ENCODE assay signal across 8 cellular contexts in the genomic region with DNA sequence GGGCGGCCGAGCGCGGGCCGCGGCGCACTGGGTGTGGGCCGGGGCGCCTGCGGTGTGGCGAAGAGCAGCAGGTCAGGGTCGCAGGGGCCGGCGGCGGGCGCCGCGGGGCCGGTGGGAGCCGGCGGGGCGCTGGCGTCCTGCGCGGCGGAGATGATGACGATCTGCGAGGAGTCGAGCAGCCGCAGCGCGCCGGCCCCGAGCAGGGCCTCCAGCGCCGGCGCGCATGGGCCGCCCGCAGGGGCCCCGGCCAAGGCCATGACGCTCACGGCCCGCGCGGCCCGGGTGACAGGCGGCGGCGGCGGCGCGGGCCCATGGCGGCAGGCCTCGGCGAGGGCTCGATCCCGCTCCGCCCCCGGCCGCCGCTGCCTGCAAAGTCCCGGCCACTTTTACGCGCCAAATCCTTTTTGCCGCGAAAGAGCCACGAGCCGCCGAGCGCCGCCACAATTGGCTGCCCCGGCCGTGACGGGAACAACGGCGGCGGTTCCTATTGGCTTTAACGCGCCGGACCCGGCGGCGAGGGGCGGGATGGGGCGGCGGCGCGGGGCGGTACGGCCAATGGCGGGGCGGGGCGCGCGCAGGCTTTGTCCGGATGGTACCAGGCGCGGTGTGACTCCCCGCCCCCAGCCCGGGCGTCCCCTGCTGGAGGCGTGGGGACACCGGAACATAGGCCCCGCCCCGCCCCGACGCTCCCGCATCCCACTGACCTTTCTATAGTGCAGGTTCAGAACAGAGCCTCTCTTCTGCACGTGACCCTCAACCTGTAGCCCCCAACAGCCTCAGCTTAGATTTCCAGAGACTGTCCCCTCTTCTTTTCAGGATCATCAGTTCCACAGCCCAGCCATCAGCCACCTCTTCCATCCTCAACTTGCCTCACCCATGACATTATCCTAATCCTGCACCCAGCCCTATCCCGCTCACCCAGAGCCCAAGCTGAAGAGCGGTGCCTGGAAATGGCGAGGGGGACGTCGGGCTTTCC. TPM values are rescaled to one million over a fixed set of nuclear protein-coding genes. Genes with fewer than 3 reads are reported as not detected.
DNase-seq lines count a peak whose midpoint lies in the region; ATAC-seq and TF ChIP-seq lines count a peak whose summit lies in the region.

TSS of gene E2F1 (minus strand) at position 378 of the 976 bp plus-strand sequence. CDS start at position 257, 121 bp downstream.

- 11% methylated on average over 8 of the region's 115 CpGs; no CpG with 5 or more reads in 1 of the 2 donors for WGBS in gastroesophageal sphincter (ENCODE audit: low coverage in 1 of 2), 2 donors
- WGBS in suprapubic skin, result 4% methylated on average over 35 of the region's 115 CpGs

- H3K27me3 Mint-ChIP-seq in activated naive CD4-positive, alpha-beta T cell treated with anti-CD3 and anti-CD28 coated beads for 36 hours (ENCODE audit: low read depth), result no peaks in the 10 kb centered on the region

- intact Hi-C loops in activated naive CD4-positive, alpha-beta T cell treated with anti-CD3 and anti-CD28 coated beads for 36 hours (cut with micrococcal nuclease), result loop anchor here (1.0 to 5.0 kb wide), 8 partner anchors 12 to 426 kb away; partner anchors contain the start of genes ACTL10, CHMP4B, EIF2S2 and NECAB3

- peaks cover 25% of the 10 kb centered on the region for H3K36me3 Mint-ChIP-seq in activated naive CD4-positive, alpha-beta T cell treated with anti-CD3 and anti-CD28 coated beads for 36 hours (ENCODE audit: low read depth)

- H3K9me3 ChIP-seq in SK-N-MC (ENCODE audit: low read depth, low read length) (no peaks in the 10 kb centered on the region), gastroesophageal sphincter (no peaks in the 10 kb centered on the region), suprapubic skin (no peaks in the 10 kb centered on the region)

- no peaks in the 10 kb centered on the region for H3K9me3 Mint-ChIP-seq in activated naive CD4-positive, alpha-beta T cell treated with anti-CD3 and anti-CD28 coated beads for 36 hours

- CTCF ChIA-PET in activated naive CD4-positive, alpha-beta T cell treated with anti-CD3 and anti-CD28 coated beads for 36 hours (lab: Charles Lee), result interaction anchor here (0.9 to 1.8 kb wide), 4 partner anchors 14 to 196 kb away, joined by 3 to 13 read pairs (median 6); partner anchors contain the start of genes CBFA2T2 and ZNF341

- TF ChIP-seq CTCF in gastroesophageal sphincter (IDR thresholded peaks at IDR 0.05) (peak in 3 of 4 experiments; percentile 53 to 77 (median 57)), suprapubic skin (IDR thresholded peaks at IDR 0.05) (peak in 1 of 2 donors; percentile 63)

- TF ChIP-seq POLR2A in GM10847 (IDR thresholded peaks at IDR 0.05; ENCODE audit: extremely low read depth, insufficient read length), result peak; percentile 43
- peak in 1 of 2 donors; percentile 39 for TF ChIP-seq POLR2A in gastroesophageal sphincter (IDR thresholded peaks at IDR 0.05)
- no peak for TF ChIP-seq POLR2A in suprapubic skin (IDR thresholded peaks at IDR 0.05)

- H3K27ac ChIP-seq in SK-N-MC (no peak within 1 kb of the TSS), gastroesophageal sphincter (peak within 1 kb of the TSS in 3 of 4 donors; percentile 73 to 78 (median 75)), suprapubic skin (peak within 1 kb of the TSS; percentile 51)

- H3K27ac Mint-ChIP-seq in activated naive CD4-positive, alpha-beta T cell treated with anti-CD3 and anti-CD28 coated beads for 36 hours, result peak within 1 kb of the TSS; percentile 88

- H3K4me1 Mint-ChIP-seq in activated naive CD4-positive, alpha-beta T cell treated with anti-CD3 and anti-CD28 coated beads for 36 hours (ENCODE audit: low read depth), result peaks cover 63% of the 10 kb centered on the region

- ATAC-seq in HG02610 (IDR thresholded peaks at IDR 0.05; ENCODE audit: unreplicated experiment) (peak; percentile 89), gastroesophageal sphincter (peak; percentile 100)

- 0 out of 2 replicates have a peak, but pooled peaks cover 3% of the 10 kb centered on the region for H3K36me3 ChIP-seq in SK-N-MC (ENCODE audit: insufficient read depth, low read length)
- no peaks in the 10 kb centered on the region for H3K36me3 ChIP-seq in gastroesophageal sphincter
- H3K36me3 ChIP-seq in suprapubic skin, result no peaks in the 10 kb centered on the region

- H3K4me1 ChIP-seq in gastroesophageal sphincter (peaks cover 0 to 25% (median 9%) of the 10 kb centered on the region in 3 donors), suprapubic skin (peaks cover 22% of the 10 kb centered on the region)

- H3K4me3 ChIP-seq in SK-N-MC (peak within 1 kb of the TSS; percentile 86), gastroesophageal sphincter (peak within 1 kb of the TSS; percentile 2 to 57), suprapubic skin (peak within 1 kb of the TSS; percentile 63)

- H3K4me3 Mint-ChIP-seq in activated naive CD4-positive, alpha-beta T cell treated with anti-CD3 and anti-CD28 coated beads for 36 hours, result peak within 1 kb of the TSS; percentile 87

- TF ChIP-seq EP300 in gastroesophageal sphincter (IDR thresholded peaks at IDR 0.05) (no peak), suprapubic skin (IDR thresholded peaks at IDR 0.05) (no peak)

- DNase-seq in NCI-H1092 (lab: John Stamatoyannopoulos, UW), result peak; percentile 93
- DNase-seq in SK-N-MC (ENCODE audit: low read depth, low spot score), result no peak
- peak; percentile 97 for DNase-seq in activated naive CD4-positive, alpha-beta T cell treated with anti-CD3 and anti-CD28 coated beads for 36 hours
- peak; percentile 87 for DNase-seq in occipital lobe (lab: John Stamatoyannopoulos, UW)
- DNase-seq in suprapubic skin (ENCODE audit: low spot score in 2 of 2), result peak; percentile 96 to 97

- H3K27me3 ChIP-seq in gastroesophageal sphincter, result no peaks in the 10 kb centered on the region
- no peaks in the 10 kb centered on the region for H3K27me3 ChIP-seq in suprapubic skin

- peak within 1 kb of the TSS; percentile 72 for H3K9ac ChIP-seq in SK-N-MC (ENCODE audit: insufficient read length)

RNA-seq across cellular contexts. Expression of gene E2F1, which starts in this region (rescaled TPM):
- 10 to 100 TPM; 69.3 to 70.0 TPM for total RNA-seq in activated naive CD4-positive, alpha-beta T cell treated with anti-CD3 and anti-CD28 coated beads for 36 hours
- total RNA-seq in gastroesophageal sphincter (1 to 10 TPM in 3 of 4 donors, under 1 TPM in 1; 0.57 to 4.4 (median 1.5) TPM), occipital lobe (2.2 TPM), suprapubic skin (1 to 10 TPM; 3.5 to 5.6 (median 4.6) TPM)

Comparison
In these comparisons a context has a peak if more than half of its experiments do, and no peak if none do; other contexts are left out.
1. RNA of gene E2F1 (total RNA-seq): 69.3 to 70.0 TPM in activated naive CD4-positive, alpha-beta T cell treated with anti-CD3 and anti-CD28 coated beads for 36 hours; 3.5 to 5.6 TPM in suprapubic skin, 2.2 TPM in occipital lobe (single experiment) and 0.57 to 4.4 TPM in gastroesophageal sphincter; every median in the first group is over 10 times any median in the second.
2. H3K4me3 ChIP-seq: peak in every context shown above with its lines; median percentile 86 in SK-N-MC; 63 in suprapubic skin; 30 in gastroesophageal sphincter.